Comparison of ENCODE assay signal across 8 cellular contexts in the genomic region with DNA sequence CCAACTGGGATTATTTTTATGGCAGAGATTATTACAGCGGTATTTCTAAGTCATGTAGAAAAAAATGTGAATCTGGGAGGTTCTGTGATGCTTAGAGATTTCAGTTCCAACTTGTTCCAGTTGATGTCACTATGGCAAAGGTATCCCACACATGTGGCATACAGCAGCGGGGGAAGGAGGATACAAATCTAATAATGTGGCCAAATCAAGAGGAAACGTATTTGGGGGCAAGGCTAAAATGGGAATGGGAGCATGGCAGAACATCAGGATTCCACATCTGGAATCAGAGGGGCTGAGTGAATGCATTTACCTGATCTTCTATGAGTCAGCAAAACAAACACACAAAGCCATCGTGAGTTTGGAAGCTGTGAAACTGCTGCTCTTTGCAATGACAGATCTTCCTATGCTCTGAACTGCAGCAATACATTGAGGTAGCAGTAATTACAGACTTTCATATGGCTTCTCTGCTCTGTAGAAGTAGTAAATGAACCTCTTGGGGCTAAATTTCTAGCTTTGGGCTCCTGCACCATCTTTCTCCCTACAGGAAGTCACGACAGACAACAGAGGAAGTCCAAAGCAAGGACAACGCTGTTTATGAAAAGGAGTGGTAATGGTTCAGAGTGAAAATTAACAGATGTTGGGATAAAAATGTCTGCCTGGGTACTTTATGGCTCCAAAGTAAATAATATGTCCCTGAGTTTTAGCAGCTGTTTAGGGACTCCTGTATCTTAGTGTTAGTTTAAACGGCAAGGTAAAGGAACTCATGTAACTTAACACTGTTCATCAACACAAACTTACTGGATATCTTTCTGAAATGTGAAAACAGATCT. TPM values are rescaled to one million over a fixed set of nuclear protein-coding genes. Genes with fewer than 3 reads are reported as not detected.
DNase-seq lines count a peak whose midpoint lies in the region; ATAC-seq, FAIRE-seq and TF ChIP-seq lines count a peak whose summit lies in the region.

No MANE protein-coding gene starts in this region.

- no peaks in the 10 kb centered on the region for H3K27me3 ChIP-seq in CD4-positive, alpha-beta memory T cell (ENCODE audit: insufficient read depth, low read length)
- H3K27me3 ChIP-seq in OCI-LY3 (ENCODE audit: low read depth, low read length): no peaks in the 10 kb centered on the region
- H3K27me3 ChIP-seq in keratinocyte (ENCODE audit: control insufficient read depth, extremely low read depth, insufficient read depth, low read length): no peaks in the 10 kb centered on the region

- peak overlapping the region in 1 of 2 donors; percentile 35 for H3K4me3 ChIP-seq in CD4-positive, alpha-beta memory T cell (ENCODE audit: low read length in 2 of 2)
- peak overlapping the region; percentile 72 for H3K4me3 ChIP-seq in OCI-LY3 (ENCODE audit: low read length)
- peak overlapping the region in 1 of 3 experiments; percentile 52 for H3K4me3 ChIP-seq in keratinocyte (ENCODE audit: control insufficient read depth in 2 of 3, extremely low read depth in 1 of 3, insufficient read depth in 2 of 3, low read depth in 1 of 3, low read length in 3 of 3)

- dilution Hi-C loops in keratinocyte (cut with MboI; ENCODE audit: extremely low pct_ligation_motif_present, low sequenced_read_pairs): no loop called here

- peak in 3 of 5 donors; percentile 9 to 17 (median 10) for DNase-seq in CD4-positive, alpha-beta memory T cell
- DNase-seq in brain pericyte (ENCODE audit: low read depth, low spot score): peak; percentile 16
- no peak for DNase-seq in keratinocyte (ENCODE audit: low read depth, low spot score)
- DNase-seq in stimulated activated effector memory CD8-positive, alpha-beta T cell treated with anti-CD3 and anti-CD28 coated beads, Interleukin-12 subunit alpha, Interleukin-12 subunit beta, amount 100 ng/mL, for 72 hours (ENCODE audit: low spot score in 2 of 2): no peak
- no peak for DNase-seq in NCI-H1048 (lab: John Stamatoyannopoulos, UW)

- TF ChIP-seq CTCF in OCI-LY3 (IDR thresholded peaks at IDR 0.05; ENCODE audit: low read depth, low read length) (peak; percentile 64), keratinocyte (optimal IDR thresholded peaks at IDR 0.05 in 1 of 3, IDR thresholded peaks at IDR 0.05 in 1 of 3, conservative IDR thresholded peaks at IDR 0.05 in 1 of 3; ENCODE audit: extremely low read depth in 1 of 3, insufficient read depth in 2 of 3, low read length in 3 of 3) (peak; percentile 30 to 62 (median 43))

- no peaks in the 10 kb centered on the region for H3K79me2 ChIP-seq in OCI-LY3 (ENCODE audit: low read length)
- H3K79me2 ChIP-seq in keratinocyte (ENCODE audit: control insufficient read depth, insufficient read depth, low read length): no peaks in the 10 kb centered on the region

- peak overlapping the region; percentile 99 for H3K4me2 ChIP-seq in OCI-LY3 (ENCODE audit: low read length)
- peak overlapping the region; percentile 83 for H3K4me2 ChIP-seq in keratinocyte (ENCODE audit: control insufficient read depth, extremely low read depth, insufficient read depth, low read depth, low read length)

- H3K4me3 Mint-ChIP-seq in CD4-positive, alpha-beta memory T cell: peak overlapping the region; percentile 68 to 88 (median 80)
- peak overlapping the region; percentile 38 for H3K4me3 Mint-ChIP-seq in stimulated activated effector memory CD8-positive, alpha-beta T cell treated with anti-CD3 and anti-CD28 coated beads, Interleukin-12 subunit alpha, Interleukin-12 subunit beta, amount 100 ng/mL, for 72 hours

- peaks cover 7 to 12% (median 10%) of the 10 kb centered on the region in 4 donors for H3K4me1 Mint-ChIP-seq in CD4-positive, alpha-beta memory T cell
- no peaks in the 10 kb centered on the region for H3K4me1 Mint-ChIP-seq in stimulated activated effector memory CD8-positive, alpha-beta T cell treated with anti-CD3 and anti-CD28 coated beads, Interleukin-12 subunit alpha, Interleukin-12 subunit beta, amount 100 ng/mL, for 72 hours

- H3K27me3 Mint-ChIP-seq in CD4-positive, alpha-beta memory T cell: peaks cover 10 to 14% of the 10 kb centered on the region in 2 donors

- intact Hi-C loops in CD4-positive, alpha-beta memory T cell (cut with micrococcal nuclease): loop anchor here (1.0 kb wide), 1 partner anchor 11 kb away; no protein-coding TSS in a partner anchor

- H3K27ac Mint-ChIP-seq in CD4-positive, alpha-beta memory T cell: peak overlapping the region in 2 of 7 donors; percentile 15 to 32
- no peak overlapping the region for H3K27ac Mint-ChIP-seq in stimulated activated effector memory CD8-positive, alpha-beta T cell treated with anti-CD3 and anti-CD28 coated beads, Interleukin-12 subunit alpha, Interleukin-12 subunit beta, amount 100 ng/mL, for 72 hours

- H3K9me3 Mint-ChIP-seq in CD4-positive, alpha-beta memory T cell: no peaks in the 10 kb centered on the region
- H3K9me3 Mint-ChIP-seq in stimulated activated effector memory CD8-positive, alpha-beta T cell treated with anti-CD3 and anti-CD28 coated beads, Interleukin-12 subunit alpha, Interleukin-12 subunit beta, amount 100 ng/mL, for 72 hours: no peaks in the 10 kb centered on the region

- ATAC-seq in GM18868 (IDR thresholded peaks at IDR 0.05; ENCODE audit: unreplicated experiment) (peak; percentile 73), HG03469 (IDR thresholded peaks at IDR 0.05; ENCODE audit: unreplicated experiment) (peak; percentile 55)
- peak; percentile 59 for ATAC-seq in stimulated activated effector memory CD8-positive, alpha-beta T cell treated with anti-CD3 and anti-CD28 coated beads, Interleukin-12 subunit alpha, Interleukin-12 subunit beta, amount 100 ng/mL, for 72 hours

- H3K4me1 ChIP-seq in CD4-positive, alpha-beta memory T cell (ENCODE audit: insufficient read depth, low read length): peaks cover 9% of the 10 kb centered on the region
- H3K4me1 ChIP-seq in OCI-LY3 (ENCODE audit: low read length) (peaks cover 7% of the 10 kb centered on the region), keratinocyte (ENCODE audit: control insufficient read depth, extremely low read depth, insufficient read depth, low read length) (peaks cover 6% of the 10 kb centered on the region)

- H3K27ac ChIP-seq in CD4-positive, alpha-beta memory T cell (ENCODE audit: low read depth, low read length): no peak overlapping the region
- peak overlapping the region; percentile 46 for H3K27ac ChIP-seq in OCI-LY3 (ENCODE audit: low read length)
- H3K27ac ChIP-seq in keratinocyte (ENCODE audit: control insufficient read depth, insufficient read depth, low read length): no peak overlapping the region

- H3K36me3 Mint-ChIP-seq in CD4-positive, alpha-beta memory T cell: no peaks in the 10 kb centered on the region
- H3K36me3 Mint-ChIP-seq in stimulated activated effector memory CD8-positive, alpha-beta T cell treated with anti-CD3 and anti-CD28 coated beads, Interleukin-12 subunit alpha, Interleukin-12 subunit beta, amount 100 ng/mL, for 72 hours: no peaks in the 10 kb centered on the region

- POLR2A ChIA-PET in CD4-positive, alpha-beta memory T cell (lab: Charles Lee; ENCODE audit: partially characterized antibody): interaction anchor here (0.9 to 1.2 kb wide), 2 partner anchors 22 to 56 kb away, joined by 3 read pairs; partner anchors contain the start of genes ATP5PF and GABPA

- CTCF ChIA-PET in CD4-positive, alpha-beta memory T cell (lab: Charles Lee; ENCODE audit: partially characterized antibody): interaction anchor here (1.1 to 2.3 kb wide), 2 partner anchors 11 to 12 kb away, joined by 3 to 23 read pairs; no protein-coding TSS in a partner anchor

- FAIRE-seq in keratinocyte (lab: Jason Lieb, UNC): peak; percentile 94

- no peaks in the 10 kb centered on the region for H3K9me3 ChIP-seq in CD4-positive, alpha-beta memory T cell (ENCODE audit: control insufficient read depth in 1 of 2, low read length in 2 of 2)
- no peaks in the 10 kb centered on the region for H3K9me3 ChIP-seq in OCI-LY3 (ENCODE audit: insufficient read depth, low read length)
- no peaks in the 10 kb centered on the region for H3K9me3 ChIP-seq in keratinocyte (ENCODE audit: control insufficient read depth, low read depth, low read length)

- H3K9me1 ChIP-seq in keratinocyte (ENCODE audit: control insufficient read depth, extremely low read depth, insufficient read depth, low read length): no peaks in the 10 kb centered on the region

- H2AFZ ChIP-seq in OCI-LY3 (ENCODE audit: low read depth, low read length) (peak overlapping the region; percentile 100), keratinocyte (ENCODE audit: control insufficient read depth, low read length) (peak overlapping the region; percentile 93)

- H3K36me3 ChIP-seq in CD4-positive, alpha-beta memory T cell (ENCODE audit: insufficient read depth, low read length): no peaks in the 10 kb centered on the region
- no peaks in the 10 kb centered on the region for H3K36me3 ChIP-seq in OCI-LY3 (replicated peaks; ENCODE audit: low read depth, low read length)
- no peaks in the 10 kb centered on the region for H3K36me3 ChIP-seq in keratinocyte (ENCODE audit: control insufficient read depth in 2 of 2, extremely low read depth in 1 of 2, insufficient read depth in 2 of 2, low read length in 2 of 2)

- peak overlapping the region; percentile 60 for H3K9ac ChIP-seq in OCI-LY3 (ENCODE audit: low read length)
- no peak overlapping the region for H3K9ac ChIP-seq in keratinocyte (ENCODE audit: control insufficient read depth, extremely low read depth, insufficient read depth, low read length)

- H4K20me1 ChIP-seq in OCI-LY3 (ENCODE audit: insufficient read depth, low read length) (no peaks in the 10 kb centered on the region), keratinocyte (ENCODE audit: control insufficient read depth, extremely low read depth, insufficient read depth, low read length) (no peaks in the 10 kb centered on the region)

RNA-seq across cellular contexts. Expression of gene GABPA, which starts 55.6 kb away (rescaled TPM):
- 10 to 100 TPM; 28.4 to 29.4 TPM for total RNA-seq in CD4-positive, alpha-beta memory T cell
- 10 to 100 TPM; 18.8 to 19.9 TPM for polyA plus RNA-seq in CD4-positive, alpha-beta memory T cell
- polyA plus RNA-seq in keratinocyte: 8.4 to 16.3 TPM (median 10.8 TPM) in 3 replicates
- polyA plus RNA-seq in keratinocyte (2011; ENCODE audit: low read depth): 8.6 TPM
- polyA plus RNA-seq in keratinocyte (2011; cell fraction: cytosol; rRNA removed): 5.4 and 15.8 TPM in 2 replicates
- polyA plus RNA-seq in keratinocyte (2011; cell fraction: nucleus; rRNA removed): 15.6 and 20.3 TPM in 2 replicates
- polyA plus RNA-seq in keratinocyte (2012; ENCODE audit: low replicate concordance): 7.6 and 8.0 TPM in 2 replicates
- 1.3 to 25.4 TPM (median 7.9 TPM) in 3 replicates for polyA minus RNA-seq in keratinocyte
- polyA minus RNA-seq in keratinocyte (2011; cell fraction: cytosol; rRNA and poly(A)+ RNA removed): 9.2 TPM
- 7.2 and 10.9 TPM in 2 replicates for polyA minus RNA-seq in keratinocyte (2011; cell fraction: nucleus; rRNA and poly(A)+ RNA removed)

RNA-seq across cellular contexts. Expression of gene ATP5PF, which starts 55.6 kb away (rescaled TPM):
- 10 to 100 TPM; 56.6 to 64.1 TPM for total RNA-seq in CD4-positive, alpha-beta memory T cell
- 100 to 1,000 TPM; 305 to 419 TPM for polyA plus RNA-seq in CD4-positive, alpha-beta memory T cell
- 179 to 256 TPM (median 212 TPM) in 3 replicates for polyA plus RNA-seq in keratinocyte
- 55.7 TPM for polyA plus RNA-seq in keratinocyte (2011; ENCODE audit: low read depth)
- 168 and 308 TPM in 2 replicates for polyA plus RNA-seq in keratinocyte (2011; cell fraction: cytosol; rRNA removed)
- 41.8 and 62.0 TPM in 2 replicates for polyA plus RNA-seq in keratinocyte (2011; cell fraction: nucleus; rRNA removed)
- 211 and 230 TPM in 2 replicates for polyA plus RNA-seq in keratinocyte (2012; ENCODE audit: low replicate concordance)
- polyA minus RNA-seq in keratinocyte: 11.8 to 72.2 TPM (median 56.9 TPM) in 3 replicates
- 39.7 TPM for polyA minus RNA-seq in keratinocyte (2011; cell fraction: cytosol; rRNA and poly(A)+ RNA removed)
- 4.5 and 11.2 TPM in 2 replicates for polyA minus RNA-seq in keratinocyte (2011; cell fraction: nucleus; rRNA and poly(A)+ RNA removed)

Comparison
In these comparisons a context has a peak if more than half of its experiments do, and no peak if none do; other contexts are left out.
1. DNase-seq: peak in CD4-positive, alpha-beta memory T cell (3 of 5) and brain pericyte (single experiment); none in keratinocyte (single experiment), stimulated activated effector memory CD8-positive, alpha-beta T cell treated with anti-CD3 and anti-CD28 coated beads, Interleukin-12 subunit alpha, Interleukin-12 subunit beta, amount 100 ng/mL, for 72 hours (0 of 2) and NCI-H1048 (single experiment).
2. Peak in every context shown above with its lines, with median percentiles within 50 percentile points of each other: ATAC-seq.